ENCODE assay signal across 8 cellular contexts in genomic region chr12:67270622-67271021, GRCh38. TPM values are rescaled to one million over a fixed set of nuclear protein-coding genes. Genes with fewer than 3 reads are reported as not detected.
A peak's percentile ranks its signal among the peaks of the same experiment; 100 is the strongest.
DNase-seq lines count a peak whose midpoint lies in the region; ATAC-seq and TF ChIP-seq lines count a peak whose summit lies in the region.

No MANE protein-coding gene starts in this region.

- ATAC-seq in foreskin keratinocyte (no peak), HG02938 (IDR thresholded peaks at IDR 0.05; ENCODE audit: unreplicated experiment) (no peak)

- CTCF ChIA-PET in HEK293 (lab: Yijun Ruan, JAX) = interaction anchor here (0.7 kb wide), 1 partner anchor 255 kb away, joined by 3 read pairs; no protein-coding TSS in a partner anchor

- peak overlapping the region; percentile 95 for H3K9ac ChIP-seq in skeletal muscle satellite cell (ENCODE audit: low read depth, low read length)

- no peaks in the 10 kb centered on the region for H3K9me3 ChIP-seq in HEK293 (ENCODE audit: control insufficient read depth, insufficient read depth, low read depth, low read length)
- no peaks in the 10 kb centered on the region for H3K9me3 ChIP-seq in skeletal muscle satellite cell (replicated peaks; ENCODE audit: low read length)

- POLR2A ChIA-PET in HEK293 (lab: Yijun Ruan, JAX) = no interaction called here

- H3K27ac ChIP-seq in HEK293 (ENCODE audit: extremely low read depth, low read depth, low read length) = peak overlapping the region; percentile 97
- H3K27ac ChIP-seq in VCaP = peak overlapping the region; percentile 97
- H3K27ac ChIP-seq in foreskin keratinocyte = peak overlapping the region; percentile 89

- H3K36me3 ChIP-seq in HEK293 (ENCODE audit: control insufficient read depth in 2 of 2, insufficient read depth in 1 of 2, low read length in 2 of 2) (peaks cover 0 to 9% of the 10 kb centered on the region in 2 experiments; a peak in 2 of 3 replicates), skeletal muscle satellite cell (ENCODE audit: insufficient read depth, low read length) (peaks cover 5% of the 10 kb centered on the region)

- no peak for DNase-seq in foreskin keratinocyte
- DNase-seq in nucleus accumbens (lab: John Stamatoyannopoulos, UW) = no peak
- DNase-seq in SKM-1 treated with dmso at 0.1 percent for 144 hours (lab: John Stamatoyannopoulos, UW; ENCODE audit: unreplicated experiment) = no peak
- no peak for DNase-seq in NCI-H2227 treated with DMSO at 0.1 percent for 48 hours (lab: John Stamatoyannopoulos, UW)

- peak overlapping the region; percentile 80 for H3K4me2 ChIP-seq in skeletal muscle satellite cell (ENCODE audit: low read length)

- H3K4me1 ChIP-seq in HEK293 (ENCODE audit: control insufficient read depth, insufficient read depth, low read length) (peaks cover 25% of the 10 kb centered on the region), foreskin keratinocyte (peaks cover 28% of the 10 kb centered on the region), skeletal muscle satellite cell (ENCODE audit: control insufficient read depth, insufficient read depth, low read length) (peaks cover 30% of the 10 kb centered on the region)

- TF ChIP-seq CTCF in HEK293 (tag by site-specific recombination; IDR thresholded peaks at IDR 0.05) (no peak), VCaP (conservative IDR thresholded peaks at IDR 0.05) (no peak), foreskin keratinocyte (conservative IDR thresholded peaks at IDR 0.05) (no peak)

- H3K4me3 ChIP-seq in HEK293 (ENCODE audit: low read depth, low read length) (peak overlapping the region; percentile 90), skeletal muscle satellite cell (ENCODE audit: low read length) (peak overlapping the region; percentile 88)

- H3K27me3 ChIP-seq in foreskin keratinocyte (no peaks in the 10 kb centered on the region), skeletal muscle satellite cell (ENCODE audit: control insufficient read depth, insufficient read depth, low read length) (no peaks in the 10 kb centered on the region)

TF ChIP-seq in HEK293, 187 proteins besides CTCF, POLR2A, EP300 and RAD21:
- TF ChIP-seq, protein P1, sequence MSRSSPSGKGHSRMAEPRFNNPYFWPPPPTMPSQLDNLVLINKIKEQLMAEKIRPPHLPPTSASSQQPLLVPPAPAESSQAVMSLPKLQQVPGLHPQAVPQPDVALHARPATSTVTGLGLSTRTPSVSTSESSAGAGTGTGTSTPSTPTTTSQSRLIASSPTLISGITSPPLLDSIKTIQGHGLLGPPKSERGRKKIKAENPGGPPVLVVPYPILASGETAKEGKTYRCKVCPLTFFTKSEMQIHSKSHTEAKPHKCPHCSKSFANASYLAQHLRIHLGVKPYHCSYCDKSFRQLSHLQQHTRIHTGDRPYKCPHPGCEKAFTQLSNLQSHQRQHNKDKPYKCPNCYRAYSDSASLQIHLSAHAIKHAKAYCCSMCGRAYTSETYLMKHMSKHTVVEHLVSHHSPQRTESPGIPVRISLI (tag by site-specific recombination; IDR thresholded peaks at IDR 0.05) = peak; percentile 93
- TF ChIP-seq ZNF830 (tag by site-specific recombination; IDR thresholded peaks at IDR 0.05; ENCODE audit: low read depth) = no peak
TF ChIP-seq in HEK293: peak in this region for 1.

RNA-seq across cellular contexts. Expression of gene CAND1, which starts 1.5 kb away (rescaled TPM):
- total RNA-seq in foreskin keratinocyte = 126 and 129 TPM in 2 replicates
- 28.3 and 34.9 TPM in 2 replicates for polyA plus RNA-seq in foreskin keratinocyte
- 72.5 and 74.8 TPM in 2 replicates for total RNA-seq in skeletal muscle satellite cell (2012; rRNA removed)
